7 cellular contexts compared by ENCODE assay signal in the genomic region with DNA sequence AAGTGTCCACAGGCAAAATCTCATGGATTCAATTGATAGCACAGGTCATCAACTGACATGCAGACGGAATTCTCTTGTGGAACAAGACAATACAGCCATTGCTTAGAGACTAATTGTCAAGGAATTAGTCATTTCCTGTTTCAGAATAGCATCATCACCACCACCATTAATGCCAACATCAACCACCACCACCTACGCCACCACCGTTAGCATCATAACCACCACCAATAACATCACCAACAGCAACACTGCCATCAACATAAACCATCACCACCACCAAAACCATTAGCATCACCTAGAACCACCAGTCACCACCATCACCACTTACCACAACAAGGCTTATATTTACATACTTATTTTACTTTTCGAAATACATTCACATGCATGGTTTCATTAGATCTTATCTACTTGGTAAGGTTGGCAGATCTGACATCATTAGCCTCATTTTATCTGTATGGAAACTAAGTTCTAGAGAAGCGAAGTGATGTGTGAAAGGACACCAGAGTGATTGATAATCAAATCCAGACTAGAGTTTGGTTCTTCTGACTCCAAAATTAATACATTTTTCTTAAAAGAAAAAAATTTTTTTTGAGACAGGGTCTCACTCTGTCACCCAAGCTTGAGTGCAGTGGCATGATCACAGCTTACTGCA.
A peak's percentile ranks its signal among the peaks of the same experiment; 100 is the strongest.
DNase-seq lines count a peak whose midpoint lies in the region; ATAC-seq and TF ChIP-seq lines count a peak whose summit lies in the region.
"Not testable (repeated sequence)": the region's sequence is repeated elsewhere in the genome, so short reads cannot be mapped to it uniquely, and the experiment has no call there.

No MANE protein-coding gene starts in this region.

- not testable (repeated sequence) for H3K9me3 ChIP-seq in T-helper 17 cell (ENCODE audit: control insufficient read depth, low read length, poor library complexity, severe bottlenecking)

- CTCF ChIA-PET in activated CD8-positive, alpha-beta T cell treated with anti-CD3 and anti-CD28 coated beads for 36 hours (lab: Charles Lee), result not testable (repeated sequence)

- H3K36me3 Mint-ChIP-seq in T-helper 17 cell (ENCODE audit: low read depth); activated CD8-positive, alpha-beta T cell treated with anti-CD3 and anti-CD28 coated beads for 36 hours (ENCODE audit: low read depth); activated T-cell treated with anti-CD3 and anti-CD28 coated beads, Interleukin-2, amount 50 U/mL, for 72 hours (ENCODE audit: insufficient read depth in 2 of 2); activated naive CD8-positive, alpha-beta T cell treated with anti-CD3 and anti-CD28 coated beads, Interleukin-2, amount 50 U/mL, for 24 hours (ENCODE audit: low read depth); effector memory CD8-positive, alpha-beta T cell (ENCODE audit: insufficient read depth); stimulated activated effector memory CD8-positive, alpha-beta T cell treated with anti-CD3 and anti-CD28 coated beads, Interleukin-12 subunit alpha, Interleukin-12 subunit beta, amount 100 ng/mL, for 72 hours: not testable (repeated sequence)

- H3K4me1 Mint-ChIP-seq in T-helper 17 cell; activated CD8-positive, alpha-beta T cell treated with anti-CD3 and anti-CD28 coated beads for 36 hours (ENCODE audit: low read depth); activated T-cell treated with anti-CD3 and anti-CD28 coated beads, Interleukin-2, amount 50 U/mL, for 72 hours (ENCODE audit: low read depth); activated naive CD8-positive, alpha-beta T cell treated with anti-CD3 and anti-CD28 coated beads, Interleukin-2, amount 50 U/mL, for 24 hours; effector memory CD8-positive, alpha-beta T cell (ENCODE audit: low read depth in 2 of 2); stimulated activated effector memory CD8-positive, alpha-beta T cell treated with anti-CD3 and anti-CD28 coated beads, Interleukin-12 subunit alpha, Interleukin-12 subunit beta, amount 100 ng/mL, for 72 hours: not testable (repeated sequence)

- not testable (repeated sequence) for H3K4me3 Mint-ChIP-seq in T-helper 17 cell; activated CD8-positive, alpha-beta T cell treated with anti-CD3 and anti-CD28 coated beads for 36 hours; activated T-cell treated with anti-CD3 and anti-CD28 coated beads, Interleukin-2, amount 50 U/mL, for 72 hours; activated naive CD8-positive, alpha-beta T cell treated with anti-CD3 and anti-CD28 coated beads, Interleukin-2, amount 50 U/mL, for 24 hours; effector memory CD8-positive, alpha-beta T cell; stimulated activated effector memory CD8-positive, alpha-beta T cell treated with anti-CD3 and anti-CD28 coated beads, Interleukin-12 subunit alpha, Interleukin-12 subunit beta, amount 100 ng/mL, for 72 hours

- not testable (repeated sequence) for H3K9me3 Mint-ChIP-seq in activated CD8-positive, alpha-beta T cell treated with anti-CD3 and anti-CD28 coated beads for 36 hours; activated T-cell treated with anti-CD3 and anti-CD28 coated beads, Interleukin-2, amount 50 U/mL, for 72 hours; activated naive CD8-positive, alpha-beta T cell treated with anti-CD3 and anti-CD28 coated beads, Interleukin-2, amount 50 U/mL, for 24 hours; effector memory CD8-positive, alpha-beta T cell; stimulated activated effector memory CD8-positive, alpha-beta T cell treated with anti-CD3 and anti-CD28 coated beads, Interleukin-12 subunit alpha, Interleukin-12 subunit beta, amount 100 ng/mL, for 72 hours

- H3K27me3 Mint-ChIP-seq in T-helper 17 cell; activated CD8-positive, alpha-beta T cell treated with anti-CD3 and anti-CD28 coated beads for 36 hours; activated T-cell treated with anti-CD3 and anti-CD28 coated beads, Interleukin-2, amount 50 U/mL, for 72 hours (ENCODE audit: low read depth); activated naive CD8-positive, alpha-beta T cell treated with anti-CD3 and anti-CD28 coated beads, Interleukin-2, amount 50 U/mL, for 24 hours; effector memory CD8-positive, alpha-beta T cell: not testable (repeated sequence)

- DNase-seq in T-helper 17 cell; activated CD8-positive, alpha-beta T cell treated with anti-CD3 and anti-CD28 coated beads for 36 hours; activated T-cell treated with anti-CD3 and anti-CD28 coated beads, Interleukin-2, amount 50 U/mL, for 72 hours; activated naive CD8-positive, alpha-beta T cell treated with anti-CD3 and anti-CD28 coated beads, Interleukin-2, amount 50 U/mL, for 24 hours; effector memory CD8-positive, alpha-beta T cell; stimulated activated effector memory CD8-positive, alpha-beta T cell treated with anti-CD3 and anti-CD28 coated beads, Interleukin-12 subunit alpha, Interleukin-12 subunit beta, amount 100 ng/mL, for 72 hours (ENCODE audit: low spot score in 2 of 2); stimulated activated naive CD8-positive, alpha-beta T cell treated with anti-CD3 and anti-CD28 coated beads, Interleukin-15, Interleukin-2, amounts not matched to agents 100 U/mL and 50 U/mL, for 24 hours: not testable (repeated sequence)

- peak; percentile 51 for ATAC-seq in T-helper 17 cell
- peak; percentile 67 for ATAC-seq in activated CD8-positive, alpha-beta T cell treated with anti-CD3 and anti-CD28 coated beads for 36 hours
- peak; percentile 88 to 95 for ATAC-seq in activated T-cell treated with anti-CD3 and anti-CD28 coated beads, Interleukin-2, amount 50 U/mL, for 72 hours (replicated peaks in 1 of 2)
- peak; percentile 81 for ATAC-seq in activated naive CD8-positive, alpha-beta T cell treated with anti-CD3 and anti-CD28 coated beads, Interleukin-2, amount 50 U/mL, for 24 hours
- ATAC-seq in effector memory CD8-positive, alpha-beta T cell (replicated peaks), result peak; percentile 85
- peak; percentile 95 for ATAC-seq in stimulated activated effector memory CD8-positive, alpha-beta T cell treated with anti-CD3 and anti-CD28 coated beads, Interleukin-12 subunit alpha, Interleukin-12 subunit beta, amount 100 ng/mL, for 72 hours
- ATAC-seq in stimulated activated naive CD8-positive, alpha-beta T cell treated with anti-CD3 and anti-CD28 coated beads, Interleukin-15, Interleukin-2, amounts not matched to agents 100 U/mL and 50 U/mL, for 24 hours, result peak; percentile 81

- POLR2A ChIA-PET in activated CD8-positive, alpha-beta T cell treated with anti-CD3 and anti-CD28 coated beads for 36 hours (lab: Charles Lee), result not testable (repeated sequence)

- intact Hi-C loops in activated CD8-positive, alpha-beta T cell treated with anti-CD3 and anti-CD28 coated beads for 36 hours (cut with micrococcal nuclease), result not testable (repeated sequence)

- H3K27ac Mint-ChIP-seq in T-helper 17 cell; activated CD8-positive, alpha-beta T cell treated with anti-CD3 and anti-CD28 coated beads for 36 hours; activated T-cell treated with anti-CD3 and anti-CD28 coated beads, Interleukin-2, amount 50 U/mL, for 72 hours; activated naive CD8-positive, alpha-beta T cell treated with anti-CD3 and anti-CD28 coated beads, Interleukin-2, amount 50 U/mL, for 24 hours; effector memory CD8-positive, alpha-beta T cell; stimulated activated effector memory CD8-positive, alpha-beta T cell treated with anti-CD3 and anti-CD28 coated beads, Interleukin-12 subunit alpha, Interleukin-12 subunit beta, amount 100 ng/mL, for 72 hours: not testable (repeated sequence)

- TF ChIP-seq CTCF in activated CD8-positive, alpha-beta T cell treated with anti-CD3 and anti-CD28 coated beads for 36 hours (IDR thresholded peaks at IDR 0.05), result not testable (repeated sequence)
